ENCODE assay signal across 19 cellular contexts in genomic region chr2:136113767-136114070, GRCh38. TPM values are rescaled to one million over a fixed set of nuclear protein-coding genes. Genes with fewer than 3 reads are reported as not detected.
A peak's percentile ranks its signal among the peaks of the same experiment; 100 is the strongest.
DNase-seq lines count a peak whose midpoint lies in the region; ATAC-seq and TF ChIP-seq lines count a peak whose summit lies in the region.
"Had no signal": no experiment of that assay in that cellular context is flagged by ENCODE, and none has a peak within 500 bp of the region (broad histone marks: within the 10 kb centered on the region; RNA-seq: fewer than 3 reads in every experiment).

No MANE protein-coding gene starts in this region.

- peak overlapping the region; percentile 97 for H3K9ac ChIP-seq in endodermal cell (ENCODE audit: extremely low read depth, low read length, poor library complexity, severe bottlenecking)
- H3K9ac ChIP-seq: GM23248 had no signal

- no peak overlapping the region for H2AFZ ChIP-seq in OCI-LY7 (ENCODE audit: low read length)
- H2AFZ ChIP-seq: GM23248 had no signal

- H3K4me1 Mint-ChIP-seq in activated T-cell treated with anti-CD3 and anti-CD28 coated beads, Interleukin-2, amount 50 U/mL, for 72 hours (ENCODE audit: low read depth): peaks cover 57% of the 10 kb centered on the region
- H3K4me1 Mint-ChIP-seq in endodermal cell: peaks cover 33% of the 10 kb centered on the region
- peaks cover 60% of the 10 kb centered on the region for H3K4me1 Mint-ChIP-seq in stimulated activated memory B cell treated with anti-CD40 and anti-IgM and Interleukin-4, amounts not matched to agents 10 μg/mL and 1 μg/mL and 100 μg/mL, for 72 hours

- H3K4me2 ChIP-seq in OCI-LY7 (ENCODE audit: low read length): peak overlapping the region; percentile 95

- ATAC-seq in activated T-cell treated with anti-CD3 and anti-CD28 coated beads, Interleukin-2, amount 50 U/mL, for 72 hours (replicated peaks in 1 of 2): no peak
- no peak for ATAC-seq in stimulated activated memory B cell treated with anti-CD40 and anti-IgM and Interleukin-4, amounts not matched to agents 10 μg/mL and 1 μg/mL and 100 μg/mL, for 72 hours
- no peak for ATAC-seq in HG03159 (IDR thresholded peaks at IDR 0.05; ENCODE audit: unreplicated experiment)
- ATAC-seq: psoas muscle had no signal

- H3K27ac ChIP-seq in OCI-LY7 (ENCODE audit: low read depth, low read length, poor library complexity, severe bottlenecking) (peak overlapping the region; percentile 92), endodermal cell (ENCODE audit: low read depth, low read length) (no peak overlapping the region)
- H3K27ac ChIP-seq: ascending aorta, GM23248, psoas muscle had no signal

- BruUV-seq in OCI-LY7 (replicated peaks; lab: Mats Ljungman, UMichigan): no TSS peak

- intact Hi-C loops in OCI-LY7 (cut with micrococcal nuclease; ENCODE audit: unreplicated experiment): no loop called here

- H3K9me3 ChIP-seq in OCI-LY7 (ENCODE audit: low read length) (no peaks in the 10 kb centered on the region), endodermal cell (ENCODE audit: control insufficient read depth, low read length) (no peaks in the 10 kb centered on the region)
- H3K9me3 ChIP-seq: ascending aorta, psoas muscle had no signal

- no peaks in the 10 kb centered on the region for H3K27me3 Mint-ChIP-seq in activated T-cell treated with anti-CD3 and anti-CD28 coated beads, Interleukin-2, amount 50 U/mL, for 72 hours (ENCODE audit: low read depth)
- H3K27me3 Mint-ChIP-seq in endodermal cell (ENCODE audit: insufficient read depth): peaks cover 28% of the 10 kb centered on the region
- no peaks in the 10 kb centered on the region for H3K27me3 Mint-ChIP-seq in stimulated activated memory B cell treated with anti-CD40 and anti-IgM and Interleukin-4, amounts not matched to agents 10 μg/mL and 1 μg/mL and 100 μg/mL, for 72 hours

- H3K36me3 Mint-ChIP-seq in activated T-cell treated with anti-CD3 and anti-CD28 coated beads, Interleukin-2, amount 50 U/mL, for 72 hours (ENCODE audit: insufficient read depth in 2 of 2): peaks cover 29 to 38% of the 10 kb centered on the region in 2 donors
- peaks cover 42% of the 10 kb centered on the region for H3K36me3 Mint-ChIP-seq in endodermal cell (ENCODE audit: low read depth)
- peaks cover 47% of the 10 kb centered on the region for H3K36me3 Mint-ChIP-seq in stimulated activated memory B cell treated with anti-CD40 and anti-IgM and Interleukin-4, amounts not matched to agents 10 μg/mL and 1 μg/mL and 100 μg/mL, for 72 hours

- H3K9me3 Mint-ChIP-seq in activated T-cell treated with anti-CD3 and anti-CD28 coated beads, Interleukin-2, amount 50 U/mL, for 72 hours: no peaks in the 10 kb centered on the region
- H3K9me3 Mint-ChIP-seq in endodermal cell: no peaks in the 10 kb centered on the region
- H3K9me3 Mint-ChIP-seq in stimulated activated memory B cell treated with anti-CD40 and anti-IgM and Interleukin-4, amounts not matched to agents 10 μg/mL and 1 μg/mL and 100 μg/mL, for 72 hours: no peaks in the 10 kb centered on the region

- CTCF ChIA-PET in OCI-LY7 (lab: Charles Lee; ENCODE audit: unreplicated experiment): no interaction called here

- no peaks in the 10 kb centered on the region for H3K27me3 ChIP-seq in endodermal cell (ENCODE audit: control insufficient read depth, insufficient read depth, low read length, poor library complexity, severe bottlenecking)
- H3K27me3 ChIP-seq: ascending aorta had no signal

- peaks cover 61% of the 10 kb centered on the region for H3K79me2 ChIP-seq in OCI-LY7 (ENCODE audit: insufficient read depth, low read depth, low read length)

- TF ChIP-seq CTCF in OCI-LY7 (conservative IDR thresholded peaks at IDR 0.05; ENCODE audit: low read length): no peak
- TF ChIP-seq CTCF in endodermal cell (conservative IDR thresholded peaks at IDR 0.05): no peak

- H3K4me3 Mint-ChIP-seq in activated T-cell treated with anti-CD3 and anti-CD28 coated beads, Interleukin-2, amount 50 U/mL, for 72 hours: peak overlapping the region; percentile 89 to 95
- H3K4me3 Mint-ChIP-seq in endodermal cell: peak overlapping the region; percentile 98
- peak overlapping the region; percentile 36 for H3K4me3 Mint-ChIP-seq in stimulated activated memory B cell treated with anti-CD40 and anti-IgM and Interleukin-4, amounts not matched to agents 10 μg/mL and 1 μg/mL and 100 μg/mL, for 72 hours

- peaks cover 38% of the 10 kb centered on the region for H4K20me1 ChIP-seq in OCI-LY7 (ENCODE audit: insufficient read depth, low read length)

- H3K4me1 ChIP-seq in OCI-LY7 (ENCODE audit: insufficient read depth, low read length, poor library complexity, severe bottlenecking) (peaks cover 72% of the 10 kb centered on the region), endodermal cell (ENCODE audit: control insufficient read depth, insufficient read depth, low read length) (no peaks in the 10 kb centered on the region)

- POLR2A ChIA-PET in OCI-LY7 (lab: Charles Lee): interaction anchor here (0.7 to 1.0 kb wide), 7 partner anchors 18 to 268 kb away, joined by 3 to 6 read pairs (median 3); no protein-coding TSS in a partner anchor

- H3K4me3 ChIP-seq in OCI-LY7 (ENCODE audit: low read depth, low read length, poor library complexity, severe bottlenecking) (peak overlapping the region; percentile 92), endodermal cell (ENCODE audit: low read length) (peak overlapping the region; percentile 98)
- H3K4me3 ChIP-seq: ascending aorta, GM23248, psoas muscle had no signal

- 85 to 92% methylated on average over 2 of the region's 2 CpGs for WGBS in endodermal cell (ENCODE audit: insufficient coverage in 1 of 2, insufficient read length in 1 of 2), 2 experiments

- H3K36me3 ChIP-seq in OCI-LY7 (ENCODE audit: insufficient read depth, low read length): peaks cover 54% of the 10 kb centered on the region
- H3K36me3 ChIP-seq in endodermal cell (ENCODE audit: control insufficient read depth, insufficient read depth, low read length): peaks cover 42% of the 10 kb centered on the region
- H3K36me3 ChIP-seq: ascending aorta had no signal

- no peak for DNase-seq in activated T-cell treated with anti-CD3 and anti-CD28 coated beads, Interleukin-2, amount 50 U/mL, for 72 hours
- no peak for DNase-seq in activated T-cell treated with anti-CD3 and anti-CD28 coated beads, Interleukin-2, amount 50 U/mL, for 1 hour
- DNase-seq in OCI-LY7 (ENCODE audit: low spot score) (no peak), endodermal cell (no peak), NCI-H510A treated with DMSO at 0.1 percent for 48 hours (lab: John Stamatoyannopoulos, UW) (no peak), NCI-H2227 (lab: John Stamatoyannopoulos, UW; ENCODE audit: unreplicated experiment) (no peak)
- DNase-seq: Calu3, GDM1, GM23248, NCI-H1048, NCI-H2081 treated with DMSO at 0.1 percent for 48 hours, NCI-H774, psoas muscle, RPMI8226, T-helper 9 cell had no signal

- peak overlapping the region; percentile 80 for H3K27ac Mint-ChIP-seq in activated T-cell treated with anti-CD3 and anti-CD28 coated beads, Interleukin-2, amount 50 U/mL, for 72 hours
- H3K27ac Mint-ChIP-seq in endodermal cell: peak overlapping the region; percentile 12
- H3K27ac Mint-ChIP-seq in stimulated activated memory B cell treated with anti-CD40 and anti-IgM and Interleukin-4, amounts not matched to agents 10 μg/mL and 1 μg/mL and 100 μg/mL, for 72 hours: no peak overlapping the region

- no peaks in the 10 kb centered on the region for H3K9me2 ChIP-seq in OCI-LY7 (ENCODE audit: insufficient read depth, low read length)

RNA-seq across cellular contexts. Expression of gene CXCR4, which starts 4.2 kb away (rescaled TPM):
- 100 to 1,000 TPM; 221 to 338 TPM for total RNA-seq in activated T-cell treated with anti-CD3 and anti-CD28 coated beads, Interleukin-2, amount 50 U/mL, for 72 hours
- total RNA-seq in OCI-LY7 (2014; rRNA removed; shearing (Covaris generic)): 367 and 432 TPM in 2 replicates
- total RNA-seq in OCI-LY7 (2022) (243 and 289 TPM in 2 replicates), endodermal cell (100 to 1,000 TPM; 287 to 454 TPM)
- polyA plus RNA-seq in endodermal cell (2013, experiment 1 of 2): 303 TPM
- 293 TPM for polyA plus RNA-seq in endodermal cell (2013, experiment 2 of 2)
- total RNA-seq: GM23248 had no signal
- polyA plus RNA-seq: AG04450 had no signal

Comparison
In these comparisons a context has a peak if more than half of its experiments do, and no peak if none do; other contexts are left out.
1. H3K4me3 Mint-ChIP-seq: peak in every context shown above with its lines; median percentile 98 in endodermal cell; 92 in activated T-cell treated with anti-CD3 and anti-CD28 coated beads, Interleukin-2, amount 50 U/mL, for 72 hours; 36 in stimulated activated memory B cell treated with anti-CD40 and anti-IgM and Interleukin-4, amounts not matched to agents 10 μg/mL and 1 μg/mL and 100 μg/mL, for 72 hours.